Comparison of ENCODE assay signal across 8 cellular contexts in genomic region chr9:15606667-15607472, GRCh38. TPM values are rescaled to one million over a fixed set of nuclear protein-coding genes. Genes with fewer than 3 reads are reported as not detected.
DNase-seq lines count a peak whose midpoint lies in the region; TF ChIP-seq lines count a peak whose summit lies in the region.

No MANE protein-coding gene starts in this region.

- no peak overlapping the region for H3K27ac Mint-ChIP-seq in activated T-helper 2 cell treated with anti-CD3 and anti-CD28 coated beads, Interferon-gamma antibody, Interleukin-2, Interleukin-4, amounts not matched to agents 10 μg/mL and 5 μg/mL and 100 μg/mL, durations not matched to agents 14 hours and 24 hours and 36 hours

- H3K27ac ChIP-seq in KOPT-K1 (ENCODE audit: low read depth, low read length, poor library complexity, severe bottlenecking) = peak overlapping the region; percentile 15
- no peak overlapping the region for H3K27ac ChIP-seq in esophagus muscularis mucosa (replicated peaks in 1 of 4)
- H3K27ac ChIP-seq in ovary = no peak overlapping the region

- H3K27me3 ChIP-seq in esophagus muscularis mucosa (no peaks in the 10 kb centered on the region), ovary (no peaks in the 10 kb centered on the region)

- H3K4me3 Mint-ChIP-seq in activated T-helper 2 cell treated with anti-CD3 and anti-CD28 coated beads, Interferon-gamma antibody, Interleukin-2, Interleukin-4, amounts not matched to agents 10 μg/mL and 5 μg/mL and 100 μg/mL, durations not matched to agents 14 hours and 24 hours and 36 hours (ENCODE audit: low read depth) = no peak overlapping the region

- H3K27me3 Mint-ChIP-seq in activated T-helper 2 cell treated with anti-CD3 and anti-CD28 coated beads, Interferon-gamma antibody, Interleukin-2, Interleukin-4, amounts not matched to agents 10 μg/mL and 5 μg/mL and 100 μg/mL, durations not matched to agents 14 hours and 24 hours and 36 hours (ENCODE audit: low read depth) = no peaks in the 10 kb centered on the region

- no peaks in the 10 kb centered on the region for H3K4me1 ChIP-seq in esophagus muscularis mucosa
- no peaks in the 10 kb centered on the region for H3K4me1 ChIP-seq in ovary (ENCODE audit: insufficient read depth)

- peak; percentile 11 for DNase-seq in stimulated activated CD4-positive, alpha-beta T cell treated with anti-CD3 and anti-CD28 coated beads, Interleukin-4, amount 100 ng/mL, for 24 hours
- no peak for DNase-seq in stimulated activated CD4-positive, alpha-beta T cell treated with anti-CD3 and anti-CD28 coated beads, Interleukin-4, amount 100 ng/mL, for 1 hour
- DNase-seq in RPMI8226 (peak; percentile 44), esophagus muscularis mucosa (ENCODE audit: extremely low spot score) (no peak), ovary (no peak), SW 1271 (lab: John Stamatoyannopoulos, UW) (no peak)
- no peak for DNase-seq in activated T-helper 2 cell treated with anti-CD3 and anti-CD28 coated beads, Interferon-gamma antibody, Interleukin-2, Interleukin-4, amounts not matched to agents 10 μg/mL and 5 μg/mL and 100 μg/mL, durations not matched to agents 14 hours and 24 hours and 36 hours (ENCODE audit: low spot score)

- TF ChIP-seq EP300 in esophagus muscularis mucosa (IDR thresholded peaks at IDR 0.05) (no peak), ovary (IDR thresholded peaks at IDR 0.05) (no peak)

- TF ChIP-seq CTCF in esophagus muscularis mucosa (IDR thresholded peaks at IDR 0.05) (peak; percentile 77 to 83 (median 82)), ovary (IDR thresholded peaks at IDR 0.05) (peak; percentile 44 to 60 (median 46))

- H3K9me3 ChIP-seq in KOPT-K1 (ENCODE audit: insufficient read depth, low read length, poor library complexity, severe bottlenecking) (no peaks in the 10 kb centered on the region), esophagus muscularis mucosa (no peaks in the 10 kb centered on the region), ovary (no peaks in the 10 kb centered on the region)

- intact Hi-C loops in esophagus muscularis mucosa (cut with DNase I) (loop anchor here (5.0 kb wide), 1 partner anchor 395 kb away; no protein-coding TSS in a partner anchor), ovary (cut with DNase I) (loop anchor here in 3 of 4 donors (10.0 kb wide), 3 partner anchors 182 to 392 kb away; partner anchors contain the start of gene SNAPC3 (in 1 of the 3))
- intact Hi-C loops in activated T-helper 2 cell treated with anti-CD3 and anti-CD28 coated beads, Interferon-gamma antibody, Interleukin-2, Interleukin-4, amounts not matched to agents 10 μg/mL and 5 μg/mL and 100 μg/mL, durations not matched to agents 14 hours and 24 hours and 36 hours (cut with micrococcal nuclease) = loop anchor here (1.0 to 5.0 kb wide), 6 partner anchors 55 to 396 kb away; partner anchors contain the start of genes PSIP1 and SNAPC3

- H3K4me1 Mint-ChIP-seq in activated T-helper 2 cell treated with anti-CD3 and anti-CD28 coated beads, Interferon-gamma antibody, Interleukin-2, Interleukin-4, amounts not matched to agents 10 μg/mL and 5 μg/mL and 100 μg/mL, durations not matched to agents 14 hours and 24 hours and 36 hours (ENCODE audit: low read depth) = peaks cover 17% of the 10 kb centered on the region

- no peaks in the 10 kb centered on the region for H3K9me3 Mint-ChIP-seq in activated T-helper 2 cell treated with anti-CD3 and anti-CD28 coated beads, Interferon-gamma antibody, Interleukin-2, Interleukin-4, amounts not matched to agents 10 μg/mL and 5 μg/mL and 100 μg/mL, durations not matched to agents 14 hours and 24 hours and 36 hours

- H3K4me3 ChIP-seq in esophagus muscularis mucosa (no peak overlapping the region), ovary (no peak overlapping the region)

- 0% methylated on average over 1 of the region's 1 CpG for WGBS in esophagus muscularis mucosa
- 0 to 1% (median 0%) methylated on average over 1 of the region's 1 CpG for WGBS in ovary, 3 donors

- TF ChIP-seq POLR2A in esophagus muscularis mucosa (IDR thresholded peaks at IDR 0.05; ENCODE audit: low read depth) = no peak
- no peak for TF ChIP-seq POLR2A in ovary (IDR thresholded peaks at IDR 0.05)

- H3K36me3 Mint-ChIP-seq in activated T-helper 2 cell treated with anti-CD3 and anti-CD28 coated beads, Interferon-gamma antibody, Interleukin-2, Interleukin-4, amounts not matched to agents 10 μg/mL and 5 μg/mL and 100 μg/mL, durations not matched to agents 14 hours and 24 hours and 36 hours (ENCODE audit: low read depth) = no peaks in the 10 kb centered on the region

- H3K36me3 ChIP-seq in KOPT-K1 (ENCODE audit: insufficient read depth, low read length) = no peaks in the 10 kb centered on the region
- no peaks in the 10 kb centered on the region for H3K36me3 ChIP-seq in esophagus muscularis mucosa
- no peaks in the 10 kb centered on the region for H3K36me3 ChIP-seq in ovary

RNA-seq across cellular contexts. Expression of gene CCDC171, which starts 54.0 kb away (rescaled TPM):
- 1 to 10 TPM; 1.3 to 1.7 (median 1.4) TPM for total RNA-seq in esophagus muscularis mucosa
- total RNA-seq in ovary = 1 to 10 TPM; 4.1 to 6.1 (median 5.4) TPM
- polyA plus RNA-seq in ovary = 1 to 10 TPM; 2.0 to 2.6 TPM
- 1.8 and 2.0 TPM in 2 replicates for total RNA-seq in activated T-helper 2 cell treated with anti-CD3 and anti-CD28 coated beads, Interferon-gamma antibody, Interleukin-2, Interleukin-4, amounts not matched to agents 10 μg/mL and 5 μg/mL and 100 μg/mL, durations not matched to agents 14 hours and 24 hours and 36 hours

Comparison
In these comparisons a context has a peak if more than half of its experiments do, and no peak if none do; other contexts are left out.
1. DNase-seq: peak in stimulated activated CD4-positive, alpha-beta T cell treated with anti-CD3 and anti-CD28 coated beads, Interleukin-4, amount 100 ng/mL, for 24 hours (single experiment) and RPMI8226 (single experiment); none in stimulated activated CD4-positive, alpha-beta T cell treated with anti-CD3 and anti-CD28 coated beads, Interleukin-4, amount 100 ng/mL, for 1 hour (single experiment), esophagus muscularis mucosa (single experiment), ovary (0 of 5), activated T-helper 2 cell treated with anti-CD3 and anti-CD28 coated beads, Interferon-gamma antibody, Interleukin-2, Interleukin-4, amounts not matched to agents 10 μg/mL and 5 μg/mL and 100 μg/mL, durations not matched to agents 14 hours and 24 hours and 36 hours (single experiment) and SW 1271 (0 of 2).